In genomic region chr18:59087391-59087790, GRCh38 we compare ENCODE assay signal across 16 cellular contexts. TPM values are rescaled to one million over a fixed set of nuclear protein-coding genes. Genes with fewer than 3 reads are reported as not detected.
DNase-seq lines count a peak whose midpoint lies in the region; ATAC-seq lines count a peak whose summit lies in the region.
"Had no signal": no experiment of that assay in that cellular context is flagged by ENCODE, and none has a peak within 500 bp of the region (broad histone marks: within the 10 kb centered on the region; RNA-seq: fewer than 3 reads in every experiment).

No MANE protein-coding gene starts in this region.

- CTCF ChIA-PET in naive thymus-derived CD4-positive, alpha-beta T cell (lab: Charles Lee): interaction anchor here (1.2 to 2.1 kb wide), 2 partner anchors 17 to 315 kb away, joined by 3 to 6 read pairs; no protein-coding TSS in a partner anchor

- H3K4me1 ChIP-seq in naive thymus-derived CD4-positive, alpha-beta T cell (ENCODE audit: control insufficient read depth in 2 of 2, insufficient read depth in 2 of 2, low read length in 2 of 2): peaks cover 0 to 8% of the 10 kb centered on the region in 2 donors
- H3K4me1 ChIP-seq: left ventricle myocardium inferior, SJCRH30 had no signal

- POLR2A ChIA-PET in naive thymus-derived CD4-positive, alpha-beta T cell (lab: Charles Lee): no interaction called here

- peaks cover 11% of the 10 kb centered on the region for H3K4me1 Mint-ChIP-seq in activated T-cell treated with anti-CD3 and anti-CD28 coated beads, Interleukin-2, amount 50 U/mL, for 4 hours (ENCODE audit: low read depth)
- H3K4me1 Mint-ChIP-seq in activated T-cell treated with anti-CD3 and anti-CD28 coated beads, Interleukin-2, amount 50 U/mL, for 24 hours (ENCODE audit: low read depth): peaks cover 11% of the 10 kb centered on the region
- peaks cover 3 to 18% (median 13%) of the 10 kb centered on the region in 7 donors for H3K4me1 Mint-ChIP-seq in naive thymus-derived CD4-positive, alpha-beta T cell

- H3K9me3 Mint-ChIP-seq in activated T-cell treated with anti-CD3 and anti-CD28 coated beads, Interleukin-2, amount 50 U/mL, for 4 hours: no peaks in the 10 kb centered on the region
- no peaks in the 10 kb centered on the region for H3K9me3 Mint-ChIP-seq in activated T-cell treated with anti-CD3 and anti-CD28 coated beads, Interleukin-2, amount 50 U/mL, for 24 hours
- H3K9me3 Mint-ChIP-seq in naive thymus-derived CD4-positive, alpha-beta T cell: no peaks in the 10 kb centered on the region
- H3K9me3 Mint-ChIP-seq: naive B cell had no signal

- no peak overlapping the region for H3K27ac ChIP-seq in naive thymus-derived CD4-positive, alpha-beta T cell (ENCODE audit: low read depth, low read length)
- H3K27ac ChIP-seq: brain microvascular endothelial cell, left ventricle myocardium inferior, SJCRH30, thyroid gland had no signal

- H3K27me3 ChIP-seq in naive thymus-derived CD4-positive, alpha-beta T cell (ENCODE audit: control insufficient read depth in 2 of 2, insufficient read depth in 2 of 2, low read length in 2 of 2): peaks cover 0 to 4% of the 10 kb centered on the region in 2 donors
- no peaks in the 10 kb centered on the region for H3K27me3 ChIP-seq in H7 (ENCODE audit: control insufficient read depth, insufficient read depth, low read length)
- H3K27me3 ChIP-seq: brain microvascular endothelial cell, SJCRH30, thyroid gland had no signal

- H3K4me3 Mint-ChIP-seq in activated T-cell treated with anti-CD3 and anti-CD28 coated beads, Interleukin-2, amount 50 U/mL, for 4 hours: no peak overlapping the region
- H3K4me3 Mint-ChIP-seq in activated T-cell treated with anti-CD3 and anti-CD28 coated beads, Interleukin-2, amount 50 U/mL, for 24 hours: no peak overlapping the region
- H3K4me3 Mint-ChIP-seq in naive thymus-derived CD4-positive, alpha-beta T cell: no peak overlapping the region

- no peaks in the 10 kb centered on the region for H3K9me3 ChIP-seq in naive thymus-derived CD4-positive, alpha-beta T cell (ENCODE audit: control insufficient read depth in 2 of 3, low read length in 3 of 3)
- H3K9me3 ChIP-seq: left ventricle myocardium inferior, SJCRH30, thyroid gland had no signal

- H3K27ac Mint-ChIP-seq in activated T-cell treated with anti-CD3 and anti-CD28 coated beads, Interleukin-2, amount 50 U/mL, for 24 hours: no peak overlapping the region
- H3K27ac Mint-ChIP-seq in naive thymus-derived CD4-positive, alpha-beta T cell: no peak overlapping the region

- no peaks in the 10 kb centered on the region for H3K36me3 Mint-ChIP-seq in activated T-cell treated with anti-CD3 and anti-CD28 coated beads, Interleukin-2, amount 50 U/mL, for 4 hours (ENCODE audit: insufficient read depth)
- H3K36me3 Mint-ChIP-seq in activated T-cell treated with anti-CD3 and anti-CD28 coated beads, Interleukin-2, amount 50 U/mL, for 24 hours (ENCODE audit: low read depth): no peaks in the 10 kb centered on the region
- no peaks in the 10 kb centered on the region for H3K36me3 Mint-ChIP-seq in naive thymus-derived CD4-positive, alpha-beta T cell
- H3K36me3 Mint-ChIP-seq: naive B cell had no signal

- H3K4me3 ChIP-seq in naive thymus-derived CD4-positive, alpha-beta T cell (ENCODE audit: low read length): no peak overlapping the region
- H3K4me3 ChIP-seq in H7 (ENCODE audit: insufficient read depth, low read depth, low read length): no peak overlapping the region
- H3K4me3 ChIP-seq: left ventricle myocardium inferior, SJCRH30, thyroid gland had no signal

- H3K36me3 ChIP-seq in naive thymus-derived CD4-positive, alpha-beta T cell (ENCODE audit: control insufficient read depth in 2 of 3, insufficient read depth in 3 of 3, low read length in 3 of 3): no peaks in the 10 kb centered on the region
- H3K36me3 ChIP-seq in H7 (replicated peaks; ENCODE audit: control insufficient read depth, insufficient read depth, low read length): no peaks in the 10 kb centered on the region
- H3K36me3 ChIP-seq: brain microvascular endothelial cell, left ventricle myocardium inferior, SJCRH30, thyroid gland had no signal

- intact Hi-C loops in naive thymus-derived CD4-positive, alpha-beta T cell (cut with micrococcal nuclease): loop anchor here in 1 of 2 donors (10.0 kb wide), 1 partner anchor 137 kb away; the partner anchor contains the start of gene GRP

- peak; percentile 44 to 60 for ATAC-seq in activated T-cell treated with anti-CD3 and anti-CD28 coated beads, Interleukin-2, amount 50 U/mL, for 4 hours
- peak; percentile 50 for ATAC-seq in naive thymus-derived CD4-positive, alpha-beta T cell

- no peak for DNase-seq in activated T-cell treated with anti-CD3 and anti-CD28 coated beads, Interleukin-2, amount 50 U/mL, for 4 hours
- DNase-seq in activated T-cell treated with anti-CD3 and anti-CD28 coated beads, Interleukin-2, amount 50 U/mL, for 24 hours: no peak
- DNase-seq in HT1080 (ENCODE audit: low read depth) (peak; percentile 5), RKO (ENCODE audit: low spot score) (peak; percentile 5), NCI-H226 (no peak), H7 (no peak), NCI-H2081 (lab: John Stamatoyannopoulos, UW) (no peak)
- peak in 7 of 9 donors; percentile 14 to 50 (median 31) for DNase-seq in naive thymus-derived CD4-positive, alpha-beta T cell
- DNase-seq: activated CD8-positive, alpha-beta memory T cell treated with anti-CD3 and anti-CD28 coated beads for 24 hours; activated naive CD4-positive, alpha-beta T cell treated with anti-CD3 and anti-CD28 coated beads, Interleukin-2, amount 50 U/mL, for 16 hours; brain microvascular endothelial cell; left ventricle myocardium inferior; naive B cell; NCI-H187; SJCRH30; thyroid gland had no signal

- peaks cover 18% of the 10 kb centered on the region for H3K27me3 Mint-ChIP-seq in activated T-cell treated with anti-CD3 and anti-CD28 coated beads, Interleukin-2, amount 50 U/mL, for 4 hours (ENCODE audit: low read depth)
- H3K27me3 Mint-ChIP-seq in activated T-cell treated with anti-CD3 and anti-CD28 coated beads, Interleukin-2, amount 50 U/mL, for 24 hours: peaks cover 20% of the 10 kb centered on the region
- H3K27me3 Mint-ChIP-seq in naive thymus-derived CD4-positive, alpha-beta T cell: peaks cover 12 to 24% (median 18%) of the 10 kb centered on the region in 5 donors

RNA-seq across cellular contexts. Expression of gene SEC11C, which starts 52.3 kb away (rescaled TPM):
- 100 to 1,000 TPM; 126 to 152 (median 134) TPM for total RNA-seq in activated T-cell treated with anti-CD3 and anti-CD28 coated beads, Interleukin-2, amount 50 U/mL, for 4 hours
- total RNA-seq in HT1080 (2014; rRNA removed; shearing (Covaris generic)): 40.6 and 42.2 TPM in 2 replicates
- 25.7 and 27.3 TPM in 2 replicates for polyA plus RNA-seq in HT1080 (2015; cell fraction: cytosol; rRNA removed)
- 10.4 and 11.7 TPM in 2 replicates for polyA plus RNA-seq in HT1080 (2015; cell fraction: nucleus; rRNA removed)
- 100 to 1,000 TPM in 1 of 5 experiments, 10 to 100 TPM in 4; 41.4 to 111 (median 53.8) TPM for total RNA-seq in naive thymus-derived CD4-positive, alpha-beta T cell
- polyA plus RNA-seq in naive thymus-derived CD4-positive, alpha-beta T cell: 100 to 1,000 TPM in 1 of 2 donors, 10 to 100 TPM in 1; 92.4 to 137 TPM
- total RNA-seq in H7 (2014; rRNA removed; shearing (Covaris generic)): 17.4 and 26.9 TPM in 2 replicates

Comparison
In these comparisons a context has a peak if more than half of its experiments do, and no peak if none do; other contexts are left out.
1. DNase-seq: peak in HT1080 (single experiment), RKO (single experiment) and naive thymus-derived CD4-positive, alpha-beta T cell (7 of 9); none in activated T-cell treated with anti-CD3 and anti-CD28 coated beads, Interleukin-2, amount 50 U/mL, for 4 hours (single experiment), activated T-cell treated with anti-CD3 and anti-CD28 coated beads, Interleukin-2, amount 50 U/mL, for 24 hours (single experiment), NCI-H226 (single experiment), H7 (single experiment) and NCI-H2081 (0 of 2).